ENCODE assay signal across 8 cellular contexts in genomic region chr4:104860227-104861123, GRCh38.
DNase-seq lines count a peak whose midpoint lies in the region; ATAC-seq, FAIRE-seq and TF ChIP-seq lines count a peak whose summit lies in the region.

No MANE protein-coding gene starts in this region.

- in situ Hi-C loops in GM13977 (cut with MboI; ENCODE audit: low pct_unique_long_range_greater_than_20kb, low sequenced_read_pairs, unreplicated experiment) = loop anchor here (10.0 kb wide), 2 partner anchors 194 to 796 kb away; no protein-coding TSS in a partner anchor

- FAIRE-seq in A204.1 (lab: Jason Lieb, UNC) = peak; percentile 91
- peak; percentile 81 for FAIRE-seq in keratinocyte (lab: Jason Lieb, UNC)

- H3K9ac ChIP-seq in keratinocyte (ENCODE audit: control insufficient read depth, extremely low read depth, insufficient read depth, low read length) = no peak overlapping the region

- ATAC-seq in HG02840 (IDR thresholded peaks at IDR 0.05; ENCODE audit: low FRiP score, unreplicated experiment) = peak; percentile 88

- peak; percentile 81 for TF ChIP-seq CTCF in GM13977 (IDR thresholded peaks at IDR 0.05; ENCODE audit: extremely low read depth, insufficient read depth, missing control alignments)
- TF ChIP-seq CTCF in breast epithelium (IDR thresholded peaks at IDR 0.05) = peak; percentile 75 to 81 (median 77)
- peak; percentile 58 to 85 (median 75) for TF ChIP-seq CTCF in keratinocyte (optimal IDR thresholded peaks at IDR 0.05 in 1 of 3, IDR thresholded peaks at IDR 0.05 in 1 of 3, conservative IDR thresholded peaks at IDR 0.05 in 1 of 3; ENCODE audit: extremely low read depth in 1 of 3, insufficient read depth in 2 of 3, low read length in 3 of 3)

- H3K9me3 ChIP-seq in breast epithelium = peaks cover 0 to 9% of the 10 kb centered on the region in 2 donors
- H3K9me3 ChIP-seq in keratinocyte (ENCODE audit: control insufficient read depth, low read depth, low read length) = no peaks in the 10 kb centered on the region

- no peaks in the 10 kb centered on the region for H3K79me2 ChIP-seq in keratinocyte (ENCODE audit: control insufficient read depth, insufficient read depth, low read length)

- DNase-seq in GM13977 (ENCODE audit: low spot score) (peak; percentile 68), NCI-H1417 treated with DMSO at 0.1 percent for 48 hours (lab: John Stamatoyannopoulos, UW) (peak; percentile 37), SKM-1 treated with dmso at 0.1 percent for 144 hours (lab: John Stamatoyannopoulos, UW; ENCODE audit: unreplicated experiment) (peak; percentile 71), breast epithelium (ENCODE audit: low spot score in 2 of 2) (peak in 1 of 2 donors; percentile 30), keratinocyte (ENCODE audit: low read depth, low spot score) (no peak)
- peak; percentile 19 for DNase-seq in stimulated activated CD4-positive, alpha-beta T cell treated with anti-CD3 and anti-CD28 coated beads, Interleukin-2, amount 100 ng/mL, for 4 hours (ENCODE audit: low read depth)

- no peaks in the 10 kb centered on the region for H3K9me1 ChIP-seq in keratinocyte (ENCODE audit: control insufficient read depth, extremely low read depth, insufficient read depth, low read length)

- H3K4me1 ChIP-seq in breast epithelium = no peaks in the 10 kb centered on the region
- no peaks in the 10 kb centered on the region for H3K4me1 ChIP-seq in keratinocyte (ENCODE audit: control insufficient read depth, extremely low read depth, insufficient read depth, low read length)

- dilution Hi-C loops in keratinocyte (cut with MboI; ENCODE audit: extremely low pct_ligation_motif_present, low sequenced_read_pairs) = no loop called here

- no peaks in the 10 kb centered on the region for H4K20me1 ChIP-seq in keratinocyte (ENCODE audit: control insufficient read depth, extremely low read depth, insufficient read depth, low read length)

- intact Hi-C loops in breast epithelium (cut with DNase I; ENCODE audit: low total_unique reads) = no loop called here

- H3K36me3 ChIP-seq in breast epithelium (no peaks in the 10 kb centered on the region), keratinocyte (ENCODE audit: control insufficient read depth in 2 of 2, extremely low read depth in 1 of 2, insufficient read depth in 2 of 2, low read length in 2 of 2) (no peaks in the 10 kb centered on the region)

- peak overlapping the region; percentile 16 for H2AFZ ChIP-seq in keratinocyte (ENCODE audit: control insufficient read depth, low read length)

- H3K27me3 ChIP-seq in breast epithelium (no peaks in the 10 kb centered on the region), keratinocyte (ENCODE audit: control insufficient read depth, extremely low read depth, insufficient read depth, low read length) (no peaks in the 10 kb centered on the region)

- no peak for TF ChIP-seq POLR2A in breast epithelium (IDR thresholded peaks at IDR 0.05)

- H3K4me2 ChIP-seq in keratinocyte (ENCODE audit: control insufficient read depth, extremely low read depth, insufficient read depth, low read depth, low read length) = no peak overlapping the region

- no peak overlapping the region for H3K4me3 ChIP-seq in breast epithelium
- H3K4me3 ChIP-seq in keratinocyte (ENCODE audit: control insufficient read depth in 2 of 3, extremely low read depth in 1 of 3, insufficient read depth in 2 of 3, low read depth in 1 of 3, low read length in 3 of 3) = no peak overlapping the region

- H3K27ac ChIP-seq in breast epithelium (no peak overlapping the region), keratinocyte (ENCODE audit: control insufficient read depth, insufficient read depth, low read length) (no peak overlapping the region)
